In genomic region chr15:51792474-51792873, GRCh38 we compare ENCODE assay signal across 1 cellular context.
A peak's percentile ranks its signal among the peaks of the same experiment; 100 is the strongest.
TF ChIP-seq lines count a peak whose summit lies in the region.

No MANE protein-coding gene starts in this region.

TF ChIP-seq in HEK293, 187 proteins besides CTCF, POLR2A, EP300 and RAD21 (continued from another document):
- peak; percentile 79; the same call in 1 of the 2 replicates for TF ChIP-seq ZNF280D (tag by site-specific recombination; IDR thresholded peaks at IDR 0.05)
